1 cellular context compared by ENCODE assay signal in genomic region chr3:127228866-127229265, GRCh38.
A peak's percentile ranks its signal among the peaks of the same experiment; 100 is the strongest.
TF ChIP-seq lines count a peak whose summit lies in the region.

No MANE protein-coding gene starts in this region.

TF ChIP-seq in GM12878, 131 proteins besides CTCF, POLR2A, EP300 and RAD21:
- TF ChIP-seq PAX5 (IDR thresholded peaks at IDR 0.05; ENCODE audit: borderline replicate concordance, low read depth, low read length) (peak; percentile 66; the same call in 1 of the 2 replicates), TBL1XR1 (IDR thresholded peaks at IDR 0.05; ENCODE audit: low read depth, low read length) (peak; percentile 40; the same call in 1 of the 2 replicates), IRF4 (IDR thresholded peaks at IDR 0.05; ENCODE audit: low read depth, low read length) (peak; percentile 37; the same call in 1 of the 2 replicates), POU2F2 (IDR thresholded peaks at IDR 0.05; ENCODE audit: borderline replicate concordance, low read depth, low read length) (0 out of 3 replicates have a peak, but pooled peaks have one; percentile 10), MEF2B (IDR thresholded peaks at IDR 0.05; ENCODE audit: partially characterized antibody, poor library complexity, severe bottlenecking) (peak; percentile 21), PBX3 (IDR thresholded peaks at IDR 0.05; ENCODE audit: insufficient replicate concordance, low read depth, low read length) (no peak), BCL3 (IDR thresholded peaks at IDR 0.05; ENCODE audit: borderline replicate concordance, insufficient read depth, low read depth, low read length, poor library complexity, severe bottlenecking) (peak; percentile 50), FOS (IDR thresholded peaks at IDR 0.05; ENCODE audit: borderline replicate concordance, extremely low read depth, insufficient read length) (no peak), TCF7 (IDR thresholded peaks at IDR 0.05; ENCODE audit: borderline replicate concordance) (peak; percentile 68; the same call in 1 of the 2 replicates), ZSCAN29 (IDR thresholded peaks at IDR 0.05) (no peak), MLLT1 (IDR thresholded peaks at IDR 0.05) (peak; percentile 75; the same call in 1 of the 2 replicates), ATF2 (IDR thresholded peaks at IDR 0.05; ENCODE audit: low read length) (peak; percentile 68), IKZF1 (conservative IDR thresholded peaks at IDR 0.05) (peak; percentile 32), CBFB (IDR thresholded peaks at IDR 0.05; ENCODE audit: low read depth) (peak; percentile 69), NFXL1 (IDR thresholded peaks at IDR 0.05; ENCODE audit: borderline replicate concordance) (no peak), CEBPB (IDR thresholded peaks at IDR 0.05; ENCODE audit: borderline replicate concordance in 1 of 2, low read depth in 2 of 2, low read length in 2 of 2) (no peak), POLR2AphosphoS2 (IDR thresholded peaks at IDR 0.05; ENCODE audit: low read depth, low read length) (no peak), ZNF24 (IDR thresholded peaks at IDR 0.05) (no peak), TCF12 (IDR thresholded peaks at IDR 0.05; ENCODE audit: low read depth, low read length) (no peak), BHLHE40 (IDR thresholded peaks at IDR 0.05; ENCODE audit: borderline replicate concordance in 1 of 2, low read depth in 2 of 2, low read length in 1 of 2) (peak in 1 of 2 experiments; percentile 41; a peak in 1 of 4 replicates), RCOR1 (conservative IDR thresholded peaks at IDR 0.05; ENCODE audit: low read depth, low read length) (no peak), IKZF2 (IDR thresholded peaks at IDR 0.05) (peak; percentile 59 to 62; a peak in 3 of 4 replicates), MYB (IDR thresholded peaks at IDR 0.05; ENCODE audit: borderline replicate concordance, low read depth, low read length) (no peak), RUNX3 (IDR thresholded peaks at IDR 0.05; ENCODE audit: low read length) (peak; percentile 98), EED (IDR thresholded peaks at IDR 0.05; ENCODE audit: low read depth) (peak; percentile 59), MTA2 (IDR thresholded peaks at IDR 0.05; ENCODE audit: low read depth) (peak; percentile 60), BCL11A (IDR thresholded peaks at IDR 0.05; ENCODE audit: low read depth, low read length) (0 out of 2 replicates have a peak, but pooled peaks have one; percentile 42), TARDBP (IDR thresholded peaks at IDR 0.05; ENCODE audit: borderline replicate concordance) (no peak), NR2F1 (conservative IDR thresholded peaks at IDR 0.05) (peak; percentile 70; the same call in 1 of the 2 replicates), SMAD1 (IDR thresholded peaks at IDR 0.05; ENCODE audit: low read depth, partially characterized antibody) (no peak), JUNB (IDR thresholded peaks at IDR 0.05) (peak; percentile 46; the same call in 1 of the 2 replicates), EZH2 (IDR thresholded peaks at IDR 0.05; ENCODE audit: borderline replicate concordance, control insufficient read depth, low read depth, low read length) (no peak), NFIC (IDR thresholded peaks at IDR 0.05; ENCODE audit: low read depth, low read length) (peak; percentile 85), FOXM1 (IDR thresholded peaks at IDR 0.05; ENCODE audit: low read depth, low read length) (peak; percentile 65; the same call in 1 of the 2 replicates), ZBED1 (IDR thresholded peaks at IDR 0.05; ENCODE audit: borderline replicate concordance) (0 out of 2 replicates have a peak, but pooled peaks have one; percentile 47), GABPA (IDR thresholded peaks at IDR 0.05; ENCODE audit: low read depth) (0 out of 2 replicates have a peak, but pooled peaks have one; percentile 20), CREM (IDR thresholded peaks at IDR 0.05; ENCODE audit: low read depth) (peak; percentile 60; the same call in 1 of the 2 replicates)
